Comparison of ENCODE assay signal across 11 cellular contexts in genomic region chr9:4073371-4073770, GRCh38.
DNase-seq lines count a peak whose midpoint lies in the region; ATAC-seq and TF ChIP-seq lines count a peak whose summit lies in the region.
"Had no signal": no experiment of that assay in that cellular context is flagged by ENCODE, and none has a peak within 500 bp of the region (broad histone marks: within the 10 kb centered on the region; RNA-seq: fewer than 3 reads in every experiment).

No MANE protein-coding gene starts in this region.

- H3K56ac ChIP-seq in mesendoderm (ENCODE audit: low read length), result no peak overlapping the region

- H3K4me3 ChIP-seq in HL-60 (replicated peaks; ENCODE audit: insufficient read depth, low read length) (no peak overlapping the region), mesendoderm (ENCODE audit: low read length) (no peak overlapping the region)

- H4K8ac ChIP-seq in mesendoderm (ENCODE audit: low read depth, low read length), result no peak overlapping the region

- no peak overlapping the region for H3K27ac ChIP-seq in HL-60 (replicated peaks)
- no peak overlapping the region for H3K27ac ChIP-seq in mesendoderm (ENCODE audit: low read depth, low read length)

- POLR2A ChIA-PET in WTC11 (lab: Charles Lee), result interaction anchor here (0.6 kb wide), 2 partner anchors 532 to 565 kb away, joined by 3 read pairs; no protein-coding TSS in a partner anchor

- no peak overlapping the region for H2AK5ac ChIP-seq in mesendoderm (ENCODE audit: low read length)

- no peaks in the 10 kb centered on the region for H3K79me2 ChIP-seq in mesendoderm (ENCODE audit: control insufficient read depth, insufficient read depth, low read length)

- H3K36me3 ChIP-seq in mesendoderm (ENCODE audit: control insufficient read depth, insufficient read depth, low read length), result no peaks in the 10 kb centered on the region

- no peak overlapping the region for H2BK5ac ChIP-seq in mesendoderm (ENCODE audit: low read length)

- no CpG with 5 or more reads among the region's 7 CpGs for WGBS in mesendoderm (ENCODE audit: extremely low coverage, insufficient coverage, low lambda C conversion rate)

- TF ChIP-seq CTCF in HL-60 (IDR thresholded peaks at IDR 0.05; ENCODE audit: insufficient read depth, low read length) (peak; percentile 24), WTC11 (IDR thresholded peaks at IDR 0.05) (peak; percentile 52)

- DNase-seq in ELF-1 (ENCODE audit: low read depth, low spot score) (peak; percentile 58), HL-60 (ENCODE audit: low read depth in 1 of 2, low spot score in 1 of 2) (no peak), WTC11 (ENCODE audit: low spot score) (peak; percentile 72), mesendoderm (peak; percentile 74), T1000 (lab: John Stamatoyannopoulos, UW) (no peak)
- no peak for DNase-seq in activated T-helper 2 cell treated with anti-CD3 and anti-CD28 coated beads, Interferon-gamma antibody, Interleukin-2, Interleukin-4, amounts not matched to agents 10 μg/mL and 5 μg/mL and 100 μg/mL, durations not matched to agents 14 hours and 24 hours and 36 hours (ENCODE audit: low spot score)
- DNase-seq: activated CD4-positive, alpha-beta T cell treated with anti-CD3 and anti-CD28 coated beads, Interleukin-2, amount 10 ng/mL, durations not matched to agents 24 days and 14 days; activated naive CD8-positive, alpha-beta T cell treated with anti-CD3 and anti-CD28 coated beads, Interleukin-2, amount 50 U/mL, for 24 hours; erythroblast; retina had no signal

- H3K4ac ChIP-seq in mesendoderm (ENCODE audit: low read depth, low read length), result no peak overlapping the region

- H3K4me2 ChIP-seq in mesendoderm (ENCODE audit: low read length), result no peak overlapping the region

- no peaks in the 10 kb centered on the region; the same call in 1 of the 2 replicates for H3K9me3 Mint-ChIP-seq in WTC11
- no peaks in the 10 kb centered on the region for H3K9me3 Mint-ChIP-seq in activated T-helper 2 cell treated with anti-CD3 and anti-CD28 coated beads, Interferon-gamma antibody, Interleukin-2, Interleukin-4, amounts not matched to agents 10 μg/mL and 5 μg/mL and 100 μg/mL, durations not matched to agents 14 hours and 24 hours and 36 hours
- H3K9me3 Mint-ChIP-seq: activated CD4-positive, alpha-beta T cell treated with anti-CD3 and anti-CD28 coated beads, Interleukin-2, amount 10 ng/mL, durations not matched to agents 24 days and 14 days; activated naive CD8-positive, alpha-beta T cell treated with anti-CD3 and anti-CD28 coated beads, Interleukin-2, amount 50 U/mL, for 24 hours had no signal

- no peak overlapping the region for H3K9ac ChIP-seq in mesendoderm (ENCODE audit: low read length)

- H3K18ac ChIP-seq in mesendoderm (ENCODE audit: low read length), result no peak overlapping the region

- intact Hi-C loops in activated T-helper 2 cell treated with anti-CD3 and anti-CD28 coated beads, Interferon-gamma antibody, Interleukin-2, Interleukin-4, amounts not matched to agents 10 μg/mL and 5 μg/mL and 100 μg/mL, durations not matched to agents 14 hours and 24 hours and 36 hours (cut with micrococcal nuclease), result no loop called here

- H3K27me3 Mint-ChIP-seq in WTC11 (ENCODE audit: low read depth), result no peaks in the 10 kb centered on the region
- no peaks in the 10 kb centered on the region for H3K27me3 Mint-ChIP-seq in activated T-helper 2 cell treated with anti-CD3 and anti-CD28 coated beads, Interferon-gamma antibody, Interleukin-2, Interleukin-4, amounts not matched to agents 10 μg/mL and 5 μg/mL and 100 μg/mL, durations not matched to agents 14 hours and 24 hours and 36 hours (ENCODE audit: low read depth)
- H3K27me3 Mint-ChIP-seq: activated CD4-positive, alpha-beta T cell treated with anti-CD3 and anti-CD28 coated beads, Interleukin-2, amount 10 ng/mL, durations not matched to agents 24 days and 14 days had no signal

- no peaks in the 10 kb centered on the region for H3K79me1 ChIP-seq in mesendoderm (ENCODE audit: low read length)

- no peak overlapping the region for H3K23ac ChIP-seq in mesendoderm (ENCODE audit: low read length)

- H3K27me3 ChIP-seq in HL-60 (ENCODE audit: insufficient read depth, poor library complexity, severe bottlenecking), result no peaks in the 10 kb centered on the region
- no peaks in the 10 kb centered on the region for H3K27me3 ChIP-seq in mesendoderm (ENCODE audit: insufficient read depth, low read length, poor library complexity)

- no peak overlapping the region for H2BK15ac ChIP-seq in mesendoderm (replicated peaks; ENCODE audit: low read depth)

- ATAC-seq in WTC11, result peak; percentile 92
- no peak for ATAC-seq in HG03457 (IDR thresholded peaks at IDR 0.05; ENCODE audit: unreplicated experiment)
- ATAC-seq: activated naive CD8-positive, alpha-beta T cell treated with anti-CD3 and anti-CD28 coated beads, Interleukin-2, amount 50 U/mL, for 24 hours had no signal

- H3K4me3 Mint-ChIP-seq in WTC11, result no peak overlapping the region
- no peak overlapping the region for H3K4me3 Mint-ChIP-seq in activated T-helper 2 cell treated with anti-CD3 and anti-CD28 coated beads, Interferon-gamma antibody, Interleukin-2, Interleukin-4, amounts not matched to agents 10 μg/mL and 5 μg/mL and 100 μg/mL, durations not matched to agents 14 hours and 24 hours and 36 hours (ENCODE audit: low read depth)
- H3K4me3 Mint-ChIP-seq: activated CD4-positive, alpha-beta T cell treated with anti-CD3 and anti-CD28 coated beads, Interleukin-2, amount 10 ng/mL, durations not matched to agents 24 days and 14 days; activated naive CD8-positive, alpha-beta T cell treated with anti-CD3 and anti-CD28 coated beads, Interleukin-2, amount 50 U/mL, for 24 hours had no signal

- CTCF ChIA-PET in WTC11 (lab: Charles Lee), result interaction anchor here (0.7 to 1.9 kb wide), 10 partner anchors 9 to 605 kb away, joined by 3 to 11 read pairs (median 4); no protein-coding TSS in a partner anchor

- no peaks in the 10 kb centered on the region for H3K4me1 ChIP-seq in mesendoderm (ENCODE audit: control insufficient read depth, low read depth, low read length)

- H3K36me3 Mint-ChIP-seq in WTC11, result no peaks in the 10 kb centered on the region
- no peaks in the 10 kb centered on the region for H3K36me3 Mint-ChIP-seq in activated T-helper 2 cell treated with anti-CD3 and anti-CD28 coated beads, Interferon-gamma antibody, Interleukin-2, Interleukin-4, amounts not matched to agents 10 μg/mL and 5 μg/mL and 100 μg/mL, durations not matched to agents 14 hours and 24 hours and 36 hours (ENCODE audit: low read depth)

- H3K4me1 Mint-ChIP-seq in WTC11, result peaks cover 8% of the 10 kb centered on the region; the same call in 1 of the 2 replicates
- H3K4me1 Mint-ChIP-seq in activated T-helper 2 cell treated with anti-CD3 and anti-CD28 coated beads, Interferon-gamma antibody, Interleukin-2, Interleukin-4, amounts not matched to agents 10 μg/mL and 5 μg/mL and 100 μg/mL, durations not matched to agents 14 hours and 24 hours and 36 hours (ENCODE audit: low read depth), result peaks cover 11% of the 10 kb centered on the region
- H3K4me1 Mint-ChIP-seq: activated CD4-positive, alpha-beta T cell treated with anti-CD3 and anti-CD28 coated beads, Interleukin-2, amount 10 ng/mL, durations not matched to agents 24 days and 14 days; activated naive CD8-positive, alpha-beta T cell treated with anti-CD3 and anti-CD28 coated beads, Interleukin-2, amount 50 U/mL, for 24 hours had no signal

- H3K27ac Mint-ChIP-seq in WTC11, result no peak overlapping the region
- H3K27ac Mint-ChIP-seq in activated T-helper 2 cell treated with anti-CD3 and anti-CD28 coated beads, Interferon-gamma antibody, Interleukin-2, Interleukin-4, amounts not matched to agents 10 μg/mL and 5 μg/mL and 100 μg/mL, durations not matched to agents 14 hours and 24 hours and 36 hours, result no peak overlapping the region
- H3K27ac Mint-ChIP-seq: activated CD4-positive, alpha-beta T cell treated with anti-CD3 and anti-CD28 coated beads, Interleukin-2, amount 10 ng/mL, durations not matched to agents 24 days and 14 days; activated naive CD8-positive, alpha-beta T cell treated with anti-CD3 and anti-CD28 coated beads, Interleukin-2, amount 50 U/mL, for 24 hours had no signal

- H2BK120ac ChIP-seq in mesendoderm (ENCODE audit: low read depth, low read length), result no peak overlapping the region

- no peak overlapping the region for H4K5ac ChIP-seq in mesendoderm (ENCODE audit: low read length)

TF ChIP-seq in WTC11, 78 proteins besides CTCF, POLR2A, EP300 and RAD21 (continues in another document):
- TF ChIP-seq, protein P1, sequence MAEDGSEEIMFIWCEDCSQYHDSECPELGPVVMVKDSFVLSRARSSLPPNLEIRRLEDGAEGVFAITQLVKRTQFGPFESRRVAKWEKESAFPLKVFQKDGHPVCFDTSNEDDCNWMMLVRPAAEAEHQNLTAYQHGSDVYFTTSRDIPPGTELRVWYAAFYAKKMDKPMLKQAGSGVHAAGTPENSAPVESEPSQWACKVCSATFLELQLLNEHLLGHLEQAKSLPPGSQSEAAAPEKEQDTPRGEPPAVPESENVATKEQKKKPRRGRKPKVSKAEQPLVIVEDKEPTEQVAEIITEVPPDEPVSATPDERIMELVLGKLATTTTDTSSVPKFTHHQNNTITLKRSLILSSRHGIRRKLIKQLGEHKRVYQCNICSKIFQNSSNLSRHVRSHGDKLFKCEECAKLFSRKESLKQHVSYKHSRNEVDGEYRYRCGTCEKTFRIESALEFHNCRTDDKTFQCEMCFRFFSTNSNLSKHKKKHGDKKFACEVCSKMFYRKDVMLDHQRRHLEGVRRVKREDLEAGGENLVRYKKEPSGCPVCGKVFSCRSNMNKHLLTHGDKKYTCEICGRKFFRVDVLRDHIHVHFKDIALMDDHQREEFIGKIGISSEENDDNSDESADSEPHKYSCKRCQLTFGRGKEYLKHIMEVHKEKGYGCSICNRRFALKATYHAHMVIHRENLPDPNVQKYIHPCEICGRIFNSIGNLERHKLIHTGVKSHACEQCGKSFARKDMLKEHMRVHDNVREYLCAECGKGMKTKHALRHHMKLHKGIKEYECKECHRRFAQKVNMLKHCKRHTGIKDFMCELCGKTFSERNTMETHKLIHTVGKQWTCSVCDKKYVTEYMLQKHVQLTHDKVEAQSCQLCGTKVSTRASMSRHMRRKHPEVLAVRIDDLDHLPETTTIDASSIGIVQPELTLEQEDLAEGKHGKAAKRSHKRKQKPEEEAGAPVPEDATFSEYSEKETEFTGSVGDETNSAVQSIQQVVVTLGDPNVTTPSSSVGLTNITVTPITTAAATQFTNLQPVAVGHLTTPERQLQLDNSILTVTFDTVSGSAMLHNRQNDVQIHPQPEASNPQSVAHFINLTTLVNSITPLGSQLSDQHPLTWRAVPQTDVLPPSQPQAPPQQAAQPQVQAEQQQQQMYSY (CRISPR knock-in tag; IDR thresholded peaks at IDR 0.05), result no peak

Comparison
In these comparisons a context has a peak if more than half of its experiments do, and no peak if none do; other contexts are left out.
1. DNase-seq: peak in ELF-1 (single experiment), WTC11 (single experiment) and mesendoderm (single experiment); none in HL-60 (0 of 2), T1000 (single experiment) and activated T-helper 2 cell treated with anti-CD3 and anti-CD28 coated beads, Interferon-gamma antibody, Interleukin-2, Interleukin-4, amounts not matched to agents 10 μg/mL and 5 μg/mL and 100 μg/mL, durations not matched to agents 14 hours and 24 hours and 36 hours (single experiment).